Comparison of ENCODE assay signal across 19 cellular contexts in genomic region chr9:91199739-91200497, GRCh38.
A peak's percentile ranks its signal among the peaks of the same experiment; 100 is the strongest.
DNase-seq lines count a peak whose midpoint lies in the region; ATAC-seq and TF ChIP-seq lines count a peak whose summit lies in the region.
"Had no signal": no experiment of that assay in that cellular context is flagged by ENCODE, and none has a peak within 500 bp of the region (broad histone marks: within the 10 kb centered on the region; RNA-seq: fewer than 3 reads in every experiment).

No MANE protein-coding gene starts in this region.

- POLR2A ChIA-PET in CD4-positive, alpha-beta T cell (lab: Charles Lee): no interaction called here

- peaks cover 83% of the 10 kb centered on the region for H3K4me1 Mint-ChIP-seq in activated T-cell treated with anti-CD3 and anti-CD28 coated beads, Interleukin-2, amount 50 U/mL, for 72 hours (ENCODE audit: low read depth)
- H3K4me1 Mint-ChIP-seq in stimulated activated naive B cell treated with anti-CD40 and anti-IgM and Interleukin-4, amounts not matched to agents 10 μg/mL and 1 μg/mL and 100 μg/mL, for 72 hours: peaks cover 35 to 82% of the 10 kb centered on the region in 2 donors
- peaks cover 1% of the 10 kb centered on the region for H3K4me1 Mint-ChIP-seq in CD4-positive, alpha-beta T cell (ENCODE audit: low read depth)

- no peaks in the 10 kb centered on the region for H3K27me3 ChIP-seq in Peyer's patch
- no peaks in the 10 kb centered on the region for H3K27me3 ChIP-seq in CD4-positive, alpha-beta T cell (ENCODE audit: control insufficient read depth, insufficient read depth, low read length)
- H3K27me3 ChIP-seq: SJCRH30 had no signal

- H3K27ac Mint-ChIP-seq in activated T-cell treated with anti-CD3 and anti-CD28 coated beads, Interleukin-2, amount 50 U/mL, for 72 hours: peak overlapping the region; percentile 90
- H3K27ac Mint-ChIP-seq in stimulated activated naive B cell treated with anti-CD40 and anti-IgM and Interleukin-4, amounts not matched to agents 10 μg/mL and 1 μg/mL and 100 μg/mL, for 72 hours: peak overlapping the region; percentile 83
- H3K27ac Mint-ChIP-seq in CD4-positive, alpha-beta T cell: no peak overlapping the region

- ATAC-seq in activated T-cell treated with anti-CD3 and anti-CD28 coated beads, Interleukin-2, amount 50 U/mL, for 72 hours (replicated peaks in 1 of 2): no peak
- ATAC-seq in esophagus mucosa: peak; percentile 79
- ATAC-seq in stimulated activated naive B cell treated with anti-CD40 and anti-IgM and Interleukin-4, amounts not matched to agents 10 μg/mL and 1 μg/mL and 100 μg/mL, for 72 hours (replicated peaks): peak; percentile 92
- no peak for ATAC-seq in CD4-positive, alpha-beta T cell (ENCODE audit: poor library complexity)
- ATAC-seq: sciatic nerve had no signal

- H3K9me3 Mint-ChIP-seq in activated T-cell treated with anti-CD3 and anti-CD28 coated beads, Interleukin-2, amount 50 U/mL, for 72 hours: peaks cover 19 to 26% of the 10 kb centered on the region in 2 donors
- peaks cover 7 to 16% of the 10 kb centered on the region in 2 donors for H3K9me3 Mint-ChIP-seq in stimulated activated naive B cell treated with anti-CD40 and anti-IgM and Interleukin-4, amounts not matched to agents 10 μg/mL and 1 μg/mL and 100 μg/mL, for 72 hours
- H3K9me3 Mint-ChIP-seq in CD4-positive, alpha-beta T cell: peaks cover 10% of the 10 kb centered on the region

- peak overlapping the region in 3 of 4 donors; percentile 11 to 44 (median 21) for H3K27ac ChIP-seq in Peyer's patch
- H3K27ac ChIP-seq in CD4-positive, alpha-beta T cell (ENCODE audit: low read depth, low read length): no peak overlapping the region
- H3K27ac ChIP-seq: lower lobe of right lung, SJCRH30, WERI-Rb-1 had no signal

- intact Hi-C loops in CD4-positive, alpha-beta T cell (cut with DNase I, micrococcal nuclease): loop anchor here (10.0 kb wide), 2 partner anchors 65 to 165 kb away; partner anchors contain the start of gene AUH (in 1 of the 2)

- peaks cover under 1 to 30% (median 3%) of the 10 kb centered on the region in 4 donors for H3K4me1 ChIP-seq in Peyer's patch

- DNase-seq in activated T-cell treated with anti-CD3 and anti-CD28 coated beads, Interleukin-2, amount 50 U/mL, for 72 hours: no peak
- DNase-seq in activated T-cell treated with anti-CD3 and anti-CD28 coated beads, Interleukin-2, amount 50 U/mL, for 1 hour: no peak
- no peak for DNase-seq in Peyer's patch
- no peak for DNase-seq in stimulated activated naive B cell treated with anti-CD40 and anti-IgM and Interleukin-4, amounts not matched to agents 10 μg/mL and 1 μg/mL and 100 μg/mL, for 72 hours
- no peak for DNase-seq in retina
- DNase-seq in CD4-positive, alpha-beta T cell: no peak
- DNase-seq in kidney glomerular epithelial cell (lab: John Stamatoyannopoulos, UW): no peak
- DNase-seq: anterior cingulate cortex; COR-L47; GF-D8; lower lobe of right lung; NCI-H1092; NK-92 treated with Interleukin-12 subunit alpha and Interleukin-12 subunit beta, amount 100 ng/mL, for 24 hours; SJCRH30; stimulated activated CD4-positive, alpha-beta T cell treated with anti-CD3 and anti-CD28 coated beads, Interleukin-2, amount 100 ng/mL, for 48 hours; WERI-Rb-1 had no signal

- no peaks in the 10 kb centered on the region for H3K36me3 ChIP-seq in Peyer's patch
- H3K36me3 ChIP-seq: lower lobe of right lung, SJCRH30, WERI-Rb-1 had no signal

- CTCF ChIA-PET in CD4-positive, alpha-beta T cell (lab: Charles Lee): no interaction called here

- H3K4me3 Mint-ChIP-seq in activated T-cell treated with anti-CD3 and anti-CD28 coated beads, Interleukin-2, amount 50 U/mL, for 72 hours: peak overlapping the region; percentile 13 to 50
- H3K4me3 Mint-ChIP-seq in stimulated activated naive B cell treated with anti-CD40 and anti-IgM and Interleukin-4, amounts not matched to agents 10 μg/mL and 1 μg/mL and 100 μg/mL, for 72 hours: peak overlapping the region; percentile 7 to 60
- no peak overlapping the region for H3K4me3 Mint-ChIP-seq in CD4-positive, alpha-beta T cell
- H3K4me3 Mint-ChIP-seq: neural crest cell had no signal

- no peak for TF ChIP-seq POLR2A in Peyer's patch (IDR thresholded peaks at IDR 0.05)

- no peak overlapping the region for H3K4me3 ChIP-seq in Peyer's patch
- H3K4me3 ChIP-seq: lower lobe of right lung, SJCRH30 had no signal

- H3K36me3 Mint-ChIP-seq in activated T-cell treated with anti-CD3 and anti-CD28 coated beads, Interleukin-2, amount 50 U/mL, for 72 hours (ENCODE audit: insufficient read depth in 2 of 2): peaks cover 34 to 51% of the 10 kb centered on the region in 2 donors
- H3K36me3 Mint-ChIP-seq in stimulated activated naive B cell treated with anti-CD40 and anti-IgM and Interleukin-4, amounts not matched to agents 10 μg/mL and 1 μg/mL and 100 μg/mL, for 72 hours: peaks cover 22 to 52% of the 10 kb centered on the region in 2 donors
- no peaks in the 10 kb centered on the region for H3K36me3 Mint-ChIP-seq in CD4-positive, alpha-beta T cell (ENCODE audit: low read depth)

- no peaks in the 10 kb centered on the region for H3K27me3 Mint-ChIP-seq in activated T-cell treated with anti-CD3 and anti-CD28 coated beads, Interleukin-2, amount 50 U/mL, for 72 hours (ENCODE audit: low read depth)
- no peaks in the 10 kb centered on the region for H3K27me3 Mint-ChIP-seq in stimulated activated naive B cell treated with anti-CD40 and anti-IgM and Interleukin-4, amounts not matched to agents 10 μg/mL and 1 μg/mL and 100 μg/mL, for 72 hours
- H3K27me3 Mint-ChIP-seq in CD4-positive, alpha-beta T cell: no peaks in the 10 kb centered on the region

- H3K9me3 ChIP-seq in Peyer's patch: no peaks in the 10 kb centered on the region
- H3K9me3 ChIP-seq in CD4-positive, alpha-beta T cell (ENCODE audit: control insufficient read depth, low read length): no peaks in the 10 kb centered on the region
- H3K9me3 ChIP-seq: lower lobe of right lung had no signal

- no peak for TF ChIP-seq CTCF in Peyer's patch (IDR thresholded peaks at IDR 0.05)
- no peak for TF ChIP-seq CTCF in CD4-positive, alpha-beta T cell (IDR thresholded peaks at IDR 0.05)

Comparison
In these comparisons a context has a peak if more than half of its experiments do, and no peak if none do; other contexts are left out.
1. ATAC-seq: peak in esophagus mucosa (single experiment) and stimulated activated naive B cell treated with anti-CD40 and anti-IgM and Interleukin-4, amounts not matched to agents 10 μg/mL and 1 μg/mL and 100 μg/mL, for 72 hours (2 of 2); none in activated T-cell treated with anti-CD3 and anti-CD28 coated beads, Interleukin-2, amount 50 U/mL, for 72 hours (0 of 2) and CD4-positive, alpha-beta T cell (single experiment).